Comparison of ENCODE assay signal across 8 cellular contexts in genomic region chr14:69708586-69709169, GRCh38. TPM values are rescaled to one million over a fixed set of nuclear protein-coding genes. Genes with fewer than 3 reads are reported as not detected.
DNase-seq lines count a peak whose midpoint lies in the region; ATAC-seq and TF ChIP-seq lines count a peak whose summit lies in the region.

No MANE protein-coding gene starts in this region.

- peak overlapping the region; percentile 66 for H3K27ac Mint-ChIP-seq in T-helper 17 cell

- DNase-seq in BJ (ENCODE audit: low read depth) (no peak), HCEC 1CT (peak; percentile 39), T-helper 17 cell (no peak), fibroblast of the conjunctiva (ENCODE audit: low read depth) (peak; percentile 4), upper lobe of right lung (no peak), cerebellar cortex (ENCODE audit: low spot score) (no peak), NCI-H2029 (lab: John Stamatoyannopoulos, UW) (no peak)
- no peak for DNase-seq in stimulated activated CD8-positive, alpha-beta memory T cell treated with anti-CD3 and anti-CD28 coated beads, Interleukin-4, amount 100 ng/mL, for 48 hours

- no peaks in the 10 kb centered on the region for H3K27me3 Mint-ChIP-seq in T-helper 17 cell

- H3K4me3 Mint-ChIP-seq in T-helper 17 cell: no peak overlapping the region

- TF ChIP-seq CTCF in BJ (IDR thresholded peaks at IDR 0.05; ENCODE audit: insufficient read depth, low read depth, low read length) (peak; percentile 24; the same call in 1 of the 2 replicates), upper lobe of right lung (IDR thresholded peaks at IDR 0.05) (peak; percentile 21)

- CTCF ChIA-PET in BJ (lab: Yijun Ruan, JAX): interaction anchor here (0.7 to 2.2 kb wide), 5 partner anchors 19 to 100 kb away, joined by 3 to 9 read pairs (median 4); no protein-coding TSS in a partner anchor

- H3K27me3 ChIP-seq in BJ (ENCODE audit: control insufficient read depth, insufficient read depth, low read length) (no peaks in the 10 kb centered on the region), upper lobe of right lung (no peaks in the 10 kb centered on the region)

- intact Hi-C loops in upper lobe of right lung (cut with DNase I): loop anchor here (10.0 kb wide), 1 partner anchor 94 kb away; the partner anchor contains the start of gene SUSD6

- no peaks in the 10 kb centered on the region for H3K9me3 ChIP-seq in T-helper 17 cell (ENCODE audit: control insufficient read depth, low read length, poor library complexity, severe bottlenecking)
- no peaks in the 10 kb centered on the region for H3K9me3 ChIP-seq in upper lobe of right lung

- peaks cover 16% of the 10 kb centered on the region for H3K36me3 ChIP-seq in BJ (ENCODE audit: control insufficient read depth, insufficient read depth, low read length)
- H3K36me3 ChIP-seq in upper lobe of right lung: peaks cover 73% of the 10 kb centered on the region

- no peak overlapping the region for H3K4me3 ChIP-seq in BJ (ENCODE audit: low read depth, low read length)
- H3K4me3 ChIP-seq in upper lobe of right lung: no peak overlapping the region

- peaks cover 7% of the 10 kb centered on the region for H3K36me3 Mint-ChIP-seq in T-helper 17 cell (ENCODE audit: low read depth)

- H3K4me1 Mint-ChIP-seq in T-helper 17 cell: peaks cover 35% of the 10 kb centered on the region

- ATAC-seq in T-helper 17 cell (peak; percentile 69), upper lobe of right lung (no peak)

- H3K4me1 ChIP-seq in upper lobe of right lung: peaks cover 52% of the 10 kb centered on the region

- no peak overlapping the region for H3K27ac ChIP-seq in upper lobe of right lung

- POLR2A ChIA-PET in BJ (lab: Charles Lee): no interaction called here

RNA-seq across cellular contexts. Expression of gene SRSF5, which starts 58.3 kb away (rescaled TPM):
- polyA plus RNA-seq in BJ (2011; rRNA removed): 162 and 194 TPM in 2 replicates
- polyA minus RNA-seq in BJ (2011; rRNA and poly(A)+ RNA removed): 83.6 and 84.0 TPM in 2 replicates
- total RNA-seq in T-helper 17 cell: 1,000 to 10,000 TPM; 1,334 to 1,459 TPM
- 287 TPM for total RNA-seq in upper lobe of right lung

Comparison
In these comparisons a context has a peak if more than half of its experiments do, and no peak if none do; other contexts are left out.
1. DNase-seq: peak in HCEC 1CT (single experiment) and fibroblast of the conjunctiva (single experiment); none in BJ (single experiment), T-helper 17 cell (0 of 3), upper lobe of right lung (single experiment), cerebellar cortex (single experiment), NCI-H2029 (single experiment) and stimulated activated CD8-positive, alpha-beta memory T cell treated with anti-CD3 and anti-CD28 coated beads, Interleukin-4, amount 100 ng/mL, for 48 hours (single experiment).